Comparison of ENCODE assay signal across 34 cellular contexts in genomic region chr1:176849281-176849680, GRCh38.
"Had no signal": no experiment of that assay in that cellular context is flagged by ENCODE, and none has a peak within 500 bp of the region (broad histone marks: within the 10 kb centered on the region; RNA-seq: fewer than 3 reads in every experiment).

No MANE protein-coding gene starts in this region.

- H3K4me2 ChIP-seq: KMS-11 had no signal

- H3K27ac ChIP-seq: KMS-11 had no signal

- H3K36me3 ChIP-seq: MG63 had no signal

- H3K27me3 ChIP-seq: MG63 had no signal

- H3K9me3 ChIP-seq: MG63 had no signal

- DNase-seq: Karpas-422, Kasumi-1, MG63, MM.1S, MV-4-11, NCI-H1048, NCI-H1092, NCI-H1092 treated with DMSO at 0.1 percent for 48 hours, NCI-H1105, NCI-H1105 treated with DMSO at 0.1 percent for 48 hours, NCI-H1417, NCI-H1417 treated with DMSO at 0.1 percent for 48 hours, NCI-H1436, NCI-H1436 treated with DMSO at 0.1 percent for 48 hours, NCI-H146, NCI-H1694, NCI-H1694 treated with DMSO at 0.1 percent for 48 hours, NCI-H187, NCI-H187 treated with DMSO at 0.1 percent for 48 hours, NCI-H1930, NCI-H2029, NCI-H2029 treated with DMSO at 0.1 percent for 48 hours, NCI-H2081, NCI-H2081 treated with DMSO at 0.1 percent for 48 hours, NCI-H2107, NCI-H2171, NCI-H2171 treated with DMSO at 0.1 percent for 48 hours, NCI-H2227 treated with DMSO at 0.1 percent for 48 hours, NCI-H226, NCI-H345, NCI-H446 treated with DMSO at 0.1 percent for 48 hours, NCI-H510A, NCI-H510A treated with DMSO at 0.1 percent for 48 hours had no signal

- H3K9ac ChIP-seq: KMS-11 had no signal

- H3K4me3 ChIP-seq: MG63 had no signal
